Comparison of ENCODE assay signal across 8 cellular contexts in the genomic region with DNA sequence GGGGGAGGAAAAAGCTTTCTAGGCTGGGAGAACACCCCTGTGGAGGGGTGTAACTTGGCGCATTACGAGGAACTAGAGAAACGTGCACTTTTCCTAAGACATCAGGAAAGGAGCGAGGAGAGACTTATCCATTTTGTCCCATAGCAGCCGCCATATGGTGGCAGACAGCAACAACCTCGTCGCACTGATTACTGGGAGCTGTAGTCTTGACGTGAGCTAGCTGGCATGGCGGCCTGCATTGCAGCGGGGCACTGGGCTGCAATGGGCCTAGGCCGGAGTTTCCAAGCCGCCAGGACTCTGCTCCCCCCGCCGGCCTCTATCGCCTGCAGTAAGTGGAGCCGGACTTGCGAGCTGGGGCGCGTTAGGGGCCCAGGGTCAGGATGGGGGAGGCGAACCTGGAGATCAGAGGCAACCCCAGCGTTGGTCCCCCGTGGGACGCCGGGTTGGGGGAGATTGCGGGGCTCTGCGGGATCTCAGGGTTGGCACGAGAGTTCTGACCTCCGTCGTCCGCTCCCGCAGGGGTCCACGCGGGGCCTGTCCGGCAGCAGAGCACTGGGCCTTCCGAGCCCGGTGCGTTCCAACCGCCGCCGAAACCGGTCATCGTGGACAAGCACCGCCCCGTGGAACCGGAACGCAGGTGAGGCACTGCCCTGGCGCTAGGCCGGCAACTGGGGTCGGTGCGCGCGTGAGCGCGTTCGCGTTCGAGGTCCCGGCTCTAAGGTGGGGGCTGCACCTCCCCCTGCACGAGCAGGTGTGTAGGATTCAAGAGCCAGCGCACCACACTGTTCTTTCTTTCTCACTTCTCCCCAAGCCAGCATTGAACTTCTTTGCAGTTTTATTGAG. TPM values are rescaled to one million over a fixed set of nuclear protein-coding genes. Genes with fewer than 3 reads are reported as not detected.
DNase-seq lines count a peak whose midpoint lies in the region; ATAC-seq and FAIRE-seq lines count a peak whose summit lies in the region.

Gene MRPL19 (plus strand): TSS at position 201 of the 843 bp plus-strand sequence. CDS start 25 bp downstream, at position 226.

- DNase-seq in NCI-H1694 treated with DMSO at 0.1 percent for 48 hours (lab: John Stamatoyannopoulos, UW) (peak; percentile 85), right cardiac atrium (peak; percentile 86 to 93 (median 89)), pulmonary artery endothelial cell (ENCODE audit: low read depth, low spot score) (peak; percentile 84), urothelium cell line (ENCODE audit: low spot score) (peak; percentile 96)

- peak within 1 kb of the TSS; percentile 83 for H3K27ac ChIP-seq in angular gyrus (ENCODE audit: low read depth, low read length)
- peak within 1 kb of the TSS; percentile 78 for H3K27ac ChIP-seq in right cardiac atrium (ENCODE audit: low read length)

- H3K27me3 ChIP-seq in right cardiac atrium (ENCODE audit: control insufficient read depth, insufficient read depth), result no peaks in the 10 kb centered on the region

- intact Hi-C loops in T-helper 2 cell treated with Interferon-gamma antibody and Interleukin-4, amounts not matched to agents 100 ng/mL and 5 ng/mL, for 36 hours (cut with micrococcal nuclease), result loop anchor here (1.0 to 5.0 kb wide), 2 partner anchors 63 to 690 kb away; partner anchors contain the start of genes GCFC2 and POLE4
- intact Hi-C loops in right cardiac atrium (cut with DNase I), result no loop called here

- H3K9me3 ChIP-seq in right cardiac atrium (ENCODE audit: control insufficient read depth, low read length), result no peaks in the 10 kb centered on the region

- H3K4me1 ChIP-seq in right cardiac atrium (ENCODE audit: control insufficient read depth, insufficient read depth, low read length), result peaks cover 2% of the 10 kb centered on the region

- ATAC-seq in GM18502 (IDR thresholded peaks at IDR 0.05; ENCODE audit: poor library complexity, unreplicated experiment) (peak; percentile 96), HG02938 (IDR thresholded peaks at IDR 0.05; ENCODE audit: unreplicated experiment) (peak; percentile 91), right cardiac atrium (peak; percentile 99)

- under 1% methylated on average over 60 of the region's 60 CpGs for WGBS in right cardiac atrium

- peak; percentile 95 for FAIRE-seq in urothelium cell line (lab: Jason Lieb, UNC)

- H3K4me3 ChIP-seq in right cardiac atrium (ENCODE audit: low read length), result peak within 1 kb of the TSS; percentile 97

RNA-seq across cellular contexts. Expression of gene MRPL19, which starts in this region (rescaled TPM):
- total RNA-seq in T-helper 2 cell treated with Interferon-gamma antibody and Interleukin-4, amounts not matched to agents 100 ng/mL and 5 ng/mL, for 36 hours, result 43.1 and 46.7 TPM in 2 replicates
- 10 to 100 TPM; 36.9 to 49.2 (median 43.0) TPM for total RNA-seq in right cardiac atrium
- polyA plus RNA-seq in right cardiac atrium, result 30.4 TPM
- 46.0 and 58.1 TPM in 2 replicates for total RNA-seq in pulmonary artery endothelial cell

Comparison
In these comparisons a context has a peak if more than half of its experiments do, and no peak if none do; other contexts are left out.
1. Peak in every context shown above with its lines: DNase-seq, ATAC-seq, H3K4me3 ChIP-seq and H3K27ac ChIP-seq.